ENCODE assay signal across 10 cellular contexts in genomic region chr6:42820509-42821340, GRCh38. TPM values are rescaled to one million over a fixed set of nuclear protein-coding genes. Genes with fewer than 3 reads are reported as not detected.
DNase-seq lines count a peak whose midpoint lies in the region; ATAC-seq and TF ChIP-seq lines count a peak whose summit lies in the region.
"Had no signal": no experiment of that assay in that cellular context is flagged by ENCODE, and none has a peak within 500 bp of the region (broad histone marks: within the 10 kb centered on the region; RNA-seq: fewer than 3 reads in every experiment).

No MANE protein-coding gene starts in this region.

- no peaks in the 10 kb centered on the region for H3K9me3 Mint-ChIP-seq in activated CD8-positive, alpha-beta T cell treated with anti-CD3 and anti-CD28 coated beads for 36 hours
- H3K9me3 Mint-ChIP-seq in activated CD8-positive, alpha-beta T cell treated with anti-CD3 and anti-CD28 coated beads, Interleukin-2, amount 10 ng/mL, durations not matched to agents 7 days and 5 days (ENCODE audit: insufficient read depth) = no peaks in the 10 kb centered on the region

- in situ Hi-C loops in ACHN (cut with HindIII; ENCODE audit: low pct_ligation_motif_present, low pct_unique_long_range_greater_than_20kb, low sequenced_read_pairs) = no loop called here

- H3K36me3 ChIP-seq in esophagus muscularis mucosa (peaks cover 11 to 33% (median 25%) of the 10 kb centered on the region in 4 donors), tibial artery (peaks cover 20 to 31% (median 30%) of the 10 kb centered on the region in 3 donors)

- H3K4me1 Mint-ChIP-seq in activated CD8-positive, alpha-beta T cell treated with anti-CD3 and anti-CD28 coated beads for 36 hours (ENCODE audit: low read depth) = peaks cover 24% of the 10 kb centered on the region
- peaks cover 7% of the 10 kb centered on the region for H3K4me1 Mint-ChIP-seq in activated CD8-positive, alpha-beta T cell treated with anti-CD3 and anti-CD28 coated beads, Interleukin-2, amount 10 ng/mL, durations not matched to agents 7 days and 5 days (ENCODE audit: low read depth)

- intact Hi-C loops in activated CD8-positive, alpha-beta T cell treated with anti-CD3 and anti-CD28 coated beads for 36 hours (cut with micrococcal nuclease) = no loop called here
- intact Hi-C loops in esophagus muscularis mucosa (cut with DNase I) = loop anchor here (10.0 kb wide), 2 partner anchors 54 to 76 kb away; partner anchors contain the start of genes RPL7L1 and TBCC
- intact Hi-C loops in tibial artery (cut with DNase I; ENCODE audit: low total_unique reads) = no loop called here

- TF ChIP-seq POLR2A in esophagus muscularis mucosa (IDR thresholded peaks at IDR 0.05; ENCODE audit: low read depth) = no peak

- CTCF ChIA-PET in activated CD8-positive, alpha-beta T cell treated with anti-CD3 and anti-CD28 coated beads for 36 hours (lab: Charles Lee) = interaction anchor here (1.5 kb wide), 1 partner anchor 14 kb away, joined by 4 read pairs; no protein-coding TSS in a partner anchor
- CTCF ChIA-PET in activated CD8-positive, alpha-beta T cell treated with anti-CD3 and anti-CD28 coated beads, Interleukin-2, amount 10 ng/mL, durations not matched to agents 7 days and 5 days (lab: Charles Lee) = no interaction called here

- no peak for ATAC-seq in activated CD8-positive, alpha-beta T cell treated with anti-CD3 and anti-CD28 coated beads for 36 hours
- no peak for ATAC-seq in activated CD8-positive, alpha-beta T cell treated with anti-CD3 and anti-CD28 coated beads, Interleukin-2, amount 10 ng/mL, durations not matched to agents 7 days and 5 days
- no peak for ATAC-seq in GM18519 (IDR thresholded peaks at IDR 0.05; ENCODE audit: low FRiP score, unreplicated experiment)

- 34% methylated on average over 10 of the region's 10 CpGs for WGBS in esophagus muscularis mucosa

- H3K27me3 Mint-ChIP-seq in activated CD8-positive, alpha-beta T cell treated with anti-CD3 and anti-CD28 coated beads for 36 hours = no peaks in the 10 kb centered on the region
- no peaks in the 10 kb centered on the region for H3K27me3 Mint-ChIP-seq in activated CD8-positive, alpha-beta T cell treated with anti-CD3 and anti-CD28 coated beads, Interleukin-2, amount 10 ng/mL, durations not matched to agents 7 days and 5 days (ENCODE audit: low read depth)

- H3K4me1 ChIP-seq in esophagus muscularis mucosa (peaks cover 25 to 32% (median 30%) of the 10 kb centered on the region in 4 donors), tibial artery (peaks cover 0 to 31% (median 8%) of the 10 kb centered on the region in 4 donors)
- H3K4me1 ChIP-seq: A549 had no signal

- no peak for TF ChIP-seq CTCF in activated CD8-positive, alpha-beta T cell treated with anti-CD3 and anti-CD28 coated beads for 36 hours (IDR thresholded peaks at IDR 0.05)
- TF ChIP-seq CTCF in esophagus muscularis mucosa (IDR thresholded peaks at IDR 0.05) = no peak
- TF ChIP-seq CTCF in tibial artery (IDR thresholded peaks at IDR 0.05) = no peak

- peak overlapping the region; percentile 33 for H3K27ac Mint-ChIP-seq in activated CD8-positive, alpha-beta T cell treated with anti-CD3 and anti-CD28 coated beads for 36 hours
- no peak overlapping the region for H3K27ac Mint-ChIP-seq in activated CD8-positive, alpha-beta T cell treated with anti-CD3 and anti-CD28 coated beads, Interleukin-2, amount 10 ng/mL, durations not matched to agents 7 days and 5 days

- DNase-seq in activated CD8-positive, alpha-beta T cell treated with anti-CD3 and anti-CD28 coated beads for 36 hours = no peak
- no peak for DNase-seq in activated CD8-positive, alpha-beta T cell treated with anti-CD3 and anti-CD28 coated beads, Interleukin-2, amount 10 ng/mL, durations not matched to agents 7 days and 5 days
- no peak for DNase-seq in esophagus muscularis mucosa (ENCODE audit: extremely low spot score)
- peak; percentile 82 for DNase-seq in myocyte (ENCODE audit: low read depth)
- DNase-seq in tibial artery = peak; percentile 37 to 70
- DNase-seq in ACHN = no peak
- DNase-seq in DMS 273 treated with DMSO at 0.1 percent for 48 hours (lab: John Stamatoyannopoulos, UW) = no peak
- DNase-seq: NCI-H2171 treated with DMSO at 0.1 percent for 48 hours had no signal

- TF ChIP-seq EP300 in esophagus muscularis mucosa (IDR thresholded peaks at IDR 0.05) = no peak

- H3K4me3 Mint-ChIP-seq in activated CD8-positive, alpha-beta T cell treated with anti-CD3 and anti-CD28 coated beads for 36 hours = no peak overlapping the region
- H3K4me3 Mint-ChIP-seq in activated CD8-positive, alpha-beta T cell treated with anti-CD3 and anti-CD28 coated beads, Interleukin-2, amount 10 ng/mL, durations not matched to agents 7 days and 5 days = no peak overlapping the region

- H3K36me3 Mint-ChIP-seq in activated CD8-positive, alpha-beta T cell treated with anti-CD3 and anti-CD28 coated beads for 36 hours (ENCODE audit: low read depth) = no peaks in the 10 kb centered on the region
- H3K36me3 Mint-ChIP-seq in activated CD8-positive, alpha-beta T cell treated with anti-CD3 and anti-CD28 coated beads, Interleukin-2, amount 10 ng/mL, durations not matched to agents 7 days and 5 days (ENCODE audit: low read depth) = peaks cover 5% of the 10 kb centered on the region

- H3K27me3 ChIP-seq in esophagus muscularis mucosa = no peaks in the 10 kb centered on the region
- no peaks in the 10 kb centered on the region for H3K27me3 ChIP-seq in tibial artery

- POLR2A ChIA-PET in activated CD8-positive, alpha-beta T cell treated with anti-CD3 and anti-CD28 coated beads for 36 hours (lab: Charles Lee) = interaction anchor here (0.6 to 2.4 kb wide), 6 partner anchors 9 to 74 kb away, joined by 3 to 6 read pairs (median 3); partner anchors contain the start of genes RPL7L1 and TBCC
- POLR2A ChIA-PET in activated CD8-positive, alpha-beta T cell treated with anti-CD3 and anti-CD28 coated beads, Interleukin-2, amount 10 ng/mL, durations not matched to agents 7 days and 5 days (lab: Charles Lee) = interaction anchor here (1.1 kb wide), 2 partner anchors 39 to 75 kb away, joined by 3 to 4 read pairs; partner anchors contain the start of genes BICRAL and TBCC

- H3K4me3 ChIP-seq in esophagus muscularis mucosa (peak overlapping the region; percentile 20 to 39 (median 36)), tibial artery (peak overlapping the region; percentile 32 to 40)
- H3K4me3 ChIP-seq: A549 had no signal

- H3K27ac ChIP-seq in esophagus muscularis mucosa (replicated peaks in 1 of 4) = peak overlapping the region; percentile 76 to 83 (median 79)
- H3K27ac ChIP-seq in tibial artery = peak overlapping the region; percentile 57 to 81
- H3K27ac ChIP-seq: A549 had no signal

- H3K9me3 ChIP-seq in esophagus muscularis mucosa (no peaks in the 10 kb centered on the region), tibial artery (no peaks in the 10 kb centered on the region)
- H3K9me3 ChIP-seq: A549 had no signal

RNA-seq across cellular contexts. Expression of gene BICRAL, which starts 38.9 kb away (rescaled TPM):
- total RNA-seq in activated CD8-positive, alpha-beta T cell treated with anti-CD3 and anti-CD28 coated beads for 36 hours = 1 to 10 TPM; 9.7 to 9.8 TPM
- 10 to 100 TPM; 18.0 to 18.8 TPM for total RNA-seq in activated CD8-positive, alpha-beta T cell treated with anti-CD3 and anti-CD28 coated beads, Interleukin-2, amount 10 ng/mL, durations not matched to agents 7 days and 5 days
- 10 to 100 TPM; 18.2 to 27.9 (median 23.4) TPM for total RNA-seq in esophagus muscularis mucosa
- 4.3 and 4.7 TPM in 2 replicates for total RNA-seq in myocyte
- 4.9 TPM for polyA plus RNA-seq in myocyte (2012)

RNA-seq across cellular contexts. Expression of gene RPL7L1, which starts 58.7 kb away (rescaled TPM):
- total RNA-seq in activated CD8-positive, alpha-beta T cell treated with anti-CD3 and anti-CD28 coated beads for 36 hours = 100 to 1,000 TPM; 135 to 137 TPM
- total RNA-seq in activated CD8-positive, alpha-beta T cell treated with anti-CD3 and anti-CD28 coated beads, Interleukin-2, amount 10 ng/mL, durations not matched to agents 7 days and 5 days = 10 to 100 TPM; 74.1 to 77.9 TPM
- total RNA-seq in esophagus muscularis mucosa (10 to 100 TPM; 66.8 to 82.2 (median 76.9) TPM), myocyte (110 and 113 TPM in 2 replicates)
- polyA plus RNA-seq in myocyte (2012) = 72.7 TPM

Comparison
In these comparisons a context has a peak if more than half of its experiments do, and no peak if none do; other contexts are left out.
1. DNase-seq: peak in myocyte (single experiment) and tibial artery (2 of 2); none in activated CD8-positive, alpha-beta T cell treated with anti-CD3 and anti-CD28 coated beads for 36 hours (single experiment), activated CD8-positive, alpha-beta T cell treated with anti-CD3 and anti-CD28 coated beads, Interleukin-2, amount 10 ng/mL, durations not matched to agents 7 days and 5 days (single experiment), esophagus muscularis mucosa (single experiment), ACHN (single experiment) and DMS 273 treated with DMSO at 0.1 percent for 48 hours (single experiment).